In the genomic region with DNA sequence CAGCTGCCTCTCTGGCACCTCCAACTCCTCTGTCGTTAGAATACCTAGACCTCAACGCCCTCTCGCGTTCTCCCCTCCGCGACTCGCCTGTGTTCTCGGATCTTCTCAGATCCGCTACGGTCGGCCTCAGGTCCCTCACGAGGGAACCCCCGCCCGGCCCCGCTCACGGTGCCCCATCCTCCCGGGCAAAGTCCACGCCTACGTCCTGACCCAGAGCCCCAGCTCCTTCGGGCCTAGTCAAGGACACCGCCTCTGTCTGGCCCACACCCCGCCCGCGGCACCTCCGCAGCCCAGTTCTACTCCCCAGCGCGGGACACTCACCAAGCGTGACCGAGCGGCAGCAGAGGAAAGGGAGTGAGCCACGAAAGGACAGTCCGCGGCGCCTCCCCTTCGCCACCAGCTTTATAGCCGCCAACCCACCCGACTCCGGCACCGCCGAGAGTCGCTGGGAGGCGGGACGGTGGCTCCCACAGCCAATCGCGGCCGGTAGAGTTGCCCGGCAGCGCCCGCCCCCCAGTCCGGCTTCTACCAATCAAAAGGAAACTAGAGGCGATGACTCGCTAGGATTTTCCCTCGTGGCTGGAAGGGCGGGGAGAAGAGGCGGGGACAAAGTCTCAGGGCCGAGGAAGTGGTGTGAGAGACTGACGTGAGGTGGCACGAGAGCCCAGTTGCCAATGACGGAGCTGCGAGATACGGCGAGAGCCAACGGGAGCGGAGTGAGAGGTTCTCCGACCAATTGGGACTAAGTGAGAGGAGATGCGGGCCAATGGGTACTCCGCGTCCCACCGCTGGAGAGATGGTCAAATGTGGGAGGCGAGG, we compare ENCODE assay signal across 1 cellular context.
TF ChIP-seq lines count a peak whose summit lies in the region.

A gene (minus strand): TSS at position 378 of the 819 bp plus-strand sequence. CDS start 14,447 bp downstream, outside the sequence.

TF ChIP-seq in HepG2, 621 proteins besides CTCF, POLR2A, EP300 and RAD21 (continued from another document):
- TF ChIP-seq, protein P1, sequence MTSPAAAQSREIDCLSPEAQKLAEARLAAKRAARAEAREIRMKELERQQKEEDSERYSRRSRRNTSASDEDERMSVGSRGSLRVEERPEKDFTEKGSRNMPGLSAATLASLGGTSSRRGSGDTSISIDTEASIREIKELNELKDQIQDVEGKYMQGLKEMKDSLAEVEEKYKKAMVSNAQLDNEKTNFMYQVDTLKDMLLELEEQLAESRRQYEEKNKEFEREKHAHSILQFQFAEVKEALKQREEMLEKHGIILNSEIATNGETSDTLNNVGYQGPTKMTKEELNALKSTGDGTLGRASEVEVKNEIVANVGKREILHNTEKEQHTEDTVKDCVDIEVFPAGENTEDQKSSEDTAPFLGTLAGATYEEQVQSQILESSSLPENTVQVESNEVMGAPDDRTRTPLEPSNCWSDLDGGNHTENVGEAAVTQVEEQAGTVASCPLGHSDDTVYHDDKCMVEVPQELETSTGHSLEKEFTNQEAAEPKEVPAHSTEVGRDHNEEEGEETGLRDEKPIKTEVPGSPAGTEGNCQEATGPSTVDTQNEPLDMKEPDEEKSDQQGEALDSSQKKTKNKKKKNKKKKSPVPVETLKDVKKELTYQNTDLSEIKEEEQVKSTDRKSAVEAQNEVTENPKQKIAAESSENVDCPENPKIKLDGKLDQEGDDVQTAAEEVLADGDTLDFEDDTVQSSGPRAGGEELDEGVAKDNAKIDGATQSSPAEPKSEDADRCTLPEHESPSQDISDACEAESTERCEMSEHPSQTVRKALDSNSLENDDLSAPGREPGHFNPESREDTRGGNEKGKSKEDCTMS (CRISPR knock-in tag; conservative IDR thresholded peaks at IDR 0.05): no peak
- TF ChIP-seq MZF1 (CRISPR knock-in tag; IDR thresholded peaks at IDR 0.05; ENCODE audit: borderline replicate concordance): no peak
- peak; percentile 99 for TF ChIP-seq SIN3A (IDR thresholded peaks at IDR 0.05; ENCODE audit: borderline replicate concordance, low read depth, low read length)
- no peak for TF ChIP-seq MTF2 (CRISPR knock-in tag; IDR thresholded peaks at IDR 0.05; ENCODE audit: borderline replicate concordance)
- TF ChIP-seq KLF12 (CRISPR knock-in tag; IDR thresholded peaks at IDR 0.05; ENCODE audit: borderline replicate concordance): no peak; the same call in 1 of the 2 replicates
- TF ChIP-seq CHCHD3 (CRISPR knock-in tag; IDR thresholded peaks at IDR 0.05): 0 out of 2 replicates have a peak, but pooled peaks have one; percentile 94
- peak; percentile 24; the same call in 1 of the 2 replicates for TF ChIP-seq ZNF460 (CRISPR knock-in tag; IDR thresholded peaks at IDR 0.05; ENCODE audit: borderline replicate concordance)
- TF ChIP-seq ZMYM2 (CRISPR knock-in tag; IDR thresholded peaks at IDR 0.05): no peak
- TF ChIP-seq ZNF44 (CRISPR knock-in tag; IDR thresholded peaks at IDR 0.05): peak; percentile 80; the same call in 1 of the 2 replicates
- TF ChIP-seq ZNF766 (CRISPR knock-in tag; IDR thresholded peaks at IDR 0.05; ENCODE audit: borderline replicate concordance): no peak
- TF ChIP-seq CC2D1A (CRISPR knock-in tag; IDR thresholded peaks at IDR 0.05): no peak
- TF ChIP-seq, protein P2, sequence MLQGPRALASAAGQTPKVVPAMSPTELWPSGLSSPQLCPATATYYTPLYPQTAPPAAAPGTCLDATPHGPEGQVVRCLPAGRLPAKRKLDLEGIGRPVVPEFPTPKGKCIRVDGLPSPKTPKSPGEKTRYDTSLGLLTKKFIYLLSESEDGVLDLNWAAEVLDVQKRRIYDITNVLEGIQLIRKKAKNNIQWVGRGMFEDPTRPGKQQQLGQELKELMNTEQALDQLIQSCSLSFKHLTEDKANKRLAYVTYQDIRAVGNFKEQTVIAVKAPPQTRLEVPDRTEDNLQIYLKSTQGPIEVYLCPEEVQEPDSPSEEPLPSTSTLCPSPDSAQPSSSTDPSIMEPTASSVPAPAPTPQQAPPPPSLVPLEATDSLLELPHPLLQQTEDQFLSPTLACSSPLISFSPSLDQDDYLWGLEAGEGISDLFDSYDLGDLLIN (CRISPR knock-in tag; IDR thresholded peaks at IDR 0.05; ENCODE audit: borderline replicate concordance): peak; percentile 63; the same call in 1 of the 2 replicates
- TF ChIP-seq ZNF30 (CRISPR knock-in tag; IDR thresholded peaks at IDR 0.05): no peak
- TF ChIP-seq, protein P3, sequence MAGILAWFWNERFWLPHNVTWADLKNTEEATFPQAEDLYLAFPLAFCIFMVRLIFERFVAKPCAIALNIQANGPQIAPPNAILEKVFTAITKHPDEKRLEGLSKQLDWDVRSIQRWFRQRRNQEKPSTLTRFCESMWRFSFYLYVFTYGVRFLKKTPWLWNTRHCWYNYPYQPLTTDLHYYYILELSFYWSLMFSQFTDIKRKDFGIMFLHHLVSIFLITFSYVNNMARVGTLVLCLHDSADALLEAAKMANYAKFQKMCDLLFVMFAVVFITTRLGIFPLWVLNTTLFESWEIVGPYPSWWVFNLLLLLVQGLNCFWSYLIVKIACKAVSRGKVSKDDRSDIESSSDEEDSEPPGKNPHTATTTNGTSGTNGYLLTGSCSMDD (CRISPR knock-in tag; IDR thresholded peaks at IDR 0.05): no peak
- no peak for TF ChIP-seq NFKBIZ (CRISPR knock-in tag; IDR thresholded peaks at IDR 0.05)
